Comparison of ENCODE assay signal across 16 cellular contexts in genomic region chr10:113169111-113169510, GRCh38.
"Had no signal": no experiment of that assay in that cellular context is flagged by ENCODE, and none has a peak within 500 bp of the region (broad histone marks: within the 10 kb centered on the region; RNA-seq: fewer than 3 reads in every experiment).

No MANE protein-coding gene starts in this region.

- H3K27me3 Mint-ChIP-seq: activated naive CD8-positive, alpha-beta T cell treated with anti-CD3 and anti-CD28 coated beads for 36 hours; T-cell had no signal

- H3K79me2 ChIP-seq: parathyroid adenoma had no signal

- H3K36me3 ChIP-seq: breast epithelium, thyroid gland had no signal

- ATAC-seq: foreskin keratinocyte, left lobe of liver, T-cell had no signal

- H3K36me3 Mint-ChIP-seq: activated naive CD8-positive, alpha-beta T cell treated with anti-CD3 and anti-CD28 coated beads for 36 hours had no signal

- DNase-seq: activated CD4-positive, alpha-beta memory T cell treated with anti-CD3 and anti-CD28 coated beads, Interleukin-2, amount 10 ng/mL, durations not matched to agents 7 days and 5 days; activated gamma-delta T cell treated with Interleukin-2 at 50 U/mL for 16 hours; activated naive CD8-positive, alpha-beta T cell treated with anti-CD3 and anti-CD28 coated beads for 36 hours; activated T-cell treated with anti-CD3 and anti-CD28 coated beads, Interleukin-2, amount 50 U/mL, for 48 hours; anterior cingulate cortex; foreskin keratinocyte; immature natural killer cell; retina; stimulated activated CD4-positive, alpha-beta T cell treated with anti-CD3 and anti-CD28 coated beads, Interleukin-4, amount 100 ng/mL, for 4 hours; T-cell; T1000; thyroid gland had no signal

- H3K4me1 ChIP-seq: breast epithelium, foreskin keratinocyte, parathyroid adenoma, thyroid gland had no signal

- H3K4me3 Mint-ChIP-seq: activated CD4-positive, alpha-beta memory T cell treated with anti-CD3 and anti-CD28 coated beads, Interleukin-2, amount 10 ng/mL, durations not matched to agents 7 days and 5 days; activated naive CD8-positive, alpha-beta T cell treated with anti-CD3 and anti-CD28 coated beads for 36 hours; T-cell had no signal

- H3K27me3 ChIP-seq: breast epithelium, foreskin keratinocyte, thyroid gland had no signal

- H3K9ac ChIP-seq: parathyroid adenoma had no signal

- H3K27ac Mint-ChIP-seq: activated CD4-positive, alpha-beta memory T cell treated with anti-CD3 and anti-CD28 coated beads, Interleukin-2, amount 10 ng/mL, durations not matched to agents 7 days and 5 days; activated naive CD8-positive, alpha-beta T cell treated with anti-CD3 and anti-CD28 coated beads for 36 hours; T-cell had no signal

- H3K27ac ChIP-seq: breast epithelium, foreskin keratinocyte, parathyroid adenoma, skin epidermis, thyroid gland had no signal

- H2AFZ ChIP-seq: parathyroid adenoma had no signal

- H3K4me3 ChIP-seq: breast epithelium, skin epidermis, thyroid gland had no signal

- H3K9me3 ChIP-seq: breast epithelium, thyroid gland had no signal

- H3K9me3 Mint-ChIP-seq: activated CD4-positive, alpha-beta memory T cell treated with anti-CD3 and anti-CD28 coated beads, Interleukin-2, amount 10 ng/mL, durations not matched to agents 7 days and 5 days; activated naive CD8-positive, alpha-beta T cell treated with anti-CD3 and anti-CD28 coated beads for 36 hours; immature natural killer cell; T-cell had no signal
